ENCODE assay signal across 20 cellular contexts in genomic region chr5:88938488-88938887, GRCh38.
"Had no signal": no experiment of that assay in that cellular context is flagged by ENCODE, and none has a peak within 500 bp of the region (broad histone marks: within the 10 kb centered on the region; RNA-seq: fewer than 3 reads in every experiment).

No MANE protein-coding gene starts in this region.

- H3K9me3 Mint-ChIP-seq: activated CD4-positive, alpha-beta memory T cell treated with anti-CD3 and anti-CD28 coated beads for 36 hours; activated naive CD4-positive, alpha-beta T cell treated with anti-CD3 and anti-CD28 coated beads, Interleukin-2, amount 50 U/mL, for 72 hours; activated T-cell treated with anti-CD3 and anti-CD28 coated beads, Interleukin-2, amount 50 U/mL, for 24 hours; nephron; stimulated activated naive B cell treated with anti-CD40 and anti-IgM and Interleukin-4, amounts not matched to agents 10 μg/mL and 1 μg/mL and 100 μg/mL, for 72 hours had no signal

- ATAC-seq: activated CD4-positive, alpha-beta T cell treated with anti-CD3 and anti-CD28 coated beads for 36 hours; activated CD8-positive, alpha-beta memory T cell treated with anti-CD3 and anti-CD28 coated beads, Interleukin-2, amount 10 ng/mL, durations not matched to agents 7 days and 5 days; activated naive CD4-positive, alpha-beta T cell treated with anti-CD3 and anti-CD28 coated beads, Interleukin-2, amount 50 U/mL, for 72 hours; esophagus mucosa; left cardiac atrium; stimulated activated naive B cell treated with anti-CD40 and anti-IgM and Interleukin-4, amounts not matched to agents 10 μg/mL and 1 μg/mL and 100 μg/mL, for 72 hours; T-helper 17 cell had no signal

- H3K4me3 Mint-ChIP-seq: activated CD4-positive, alpha-beta memory T cell treated with anti-CD3 and anti-CD28 coated beads for 36 hours; activated CD4-positive, alpha-beta T cell treated with anti-CD3 and anti-CD28 coated beads for 36 hours; activated CD8-positive, alpha-beta memory T cell treated with anti-CD3 and anti-CD28 coated beads, Interleukin-2, amount 10 ng/mL, durations not matched to agents 7 days and 5 days; activated T-cell treated with anti-CD3 and anti-CD28 coated beads, Interleukin-2, amount 50 U/mL, for 24 hours; nephron; stimulated activated naive B cell treated with anti-CD40 and anti-IgM and Interleukin-4, amounts not matched to agents 10 μg/mL and 1 μg/mL and 100 μg/mL, for 72 hours; T-helper 17 cell had no signal

- H3K36me3 Mint-ChIP-seq: activated CD4-positive, alpha-beta memory T cell treated with anti-CD3 and anti-CD28 coated beads for 36 hours; activated CD8-positive, alpha-beta memory T cell treated with anti-CD3 and anti-CD28 coated beads, Interleukin-2, amount 10 ng/mL, durations not matched to agents 7 days and 5 days; activated naive CD4-positive, alpha-beta T cell treated with anti-CD3 and anti-CD28 coated beads, Interleukin-2, amount 50 U/mL, for 72 hours had no signal

- H3K4me1 Mint-ChIP-seq: activated CD4-positive, alpha-beta T cell treated with anti-CD3 and anti-CD28 coated beads for 36 hours; activated CD8-positive, alpha-beta memory T cell treated with anti-CD3 and anti-CD28 coated beads, Interleukin-2, amount 10 ng/mL, durations not matched to agents 7 days and 5 days; T-helper 17 cell had no signal

- DNase-seq: activated CD4-positive, alpha-beta memory T cell treated with anti-CD3 and anti-CD28 coated beads for 36 hours; activated CD4-positive, alpha-beta T cell treated with anti-CD3 and anti-CD28 coated beads for 36 hours; activated CD8-positive, alpha-beta memory T cell treated with anti-CD3 and anti-CD28 coated beads, Interleukin-2, amount 10 ng/mL, durations not matched to agents 7 days and 5 days; activated gamma-delta T cell; activated T-cell treated with anti-CD3 and anti-CD28 coated beads, Interleukin-2, amount 50 U/mL, for 24 hours; foreskin fibroblast; left cardiac atrium; occipital lobe; sigmoid colon; SJCRH30; stimulated activated CD4-positive, alpha-beta T cell treated with anti-CD3 and anti-CD28 coated beads, Interleukin-2, amount 100 ng/mL, for 48 hours; stimulated activated naive B cell treated with anti-CD40 and anti-IgM and Interleukin-4, amounts not matched to agents 10 μg/mL and 1 μg/mL and 100 μg/mL, for 72 hours; T-helper 17 cell; tibial artery; WERI-Rb-1 had no signal

- H3K27ac ChIP-seq: cardiac muscle cell, sigmoid colon, SJCRH30, WERI-Rb-1 had no signal

- H3K9me3 ChIP-seq: sigmoid colon, SJCRH30, tibial artery had no signal

- H3K36me3 ChIP-seq: cardiac muscle cell, sigmoid colon, SJCRH30, tibial artery, WERI-Rb-1 had no signal

- H3K27ac Mint-ChIP-seq: activated CD4-positive, alpha-beta memory T cell treated with anti-CD3 and anti-CD28 coated beads for 36 hours; activated CD4-positive, alpha-beta T cell treated with anti-CD3 and anti-CD28 coated beads for 36 hours; activated CD8-positive, alpha-beta memory T cell treated with anti-CD3 and anti-CD28 coated beads, Interleukin-2, amount 10 ng/mL, durations not matched to agents 7 days and 5 days; activated naive CD4-positive, alpha-beta T cell treated with anti-CD3 and anti-CD28 coated beads, Interleukin-2, amount 50 U/mL, for 72 hours; activated T-cell treated with anti-CD3 and anti-CD28 coated beads, Interleukin-2, amount 50 U/mL, for 24 hours; stimulated activated naive B cell treated with anti-CD40 and anti-IgM and Interleukin-4, amounts not matched to agents 10 μg/mL and 1 μg/mL and 100 μg/mL, for 72 hours; T-helper 17 cell had no signal

- H3K4me3 ChIP-seq: cardiac muscle cell, lung, sigmoid colon, SJCRH30, tibial artery had no signal

- H3K27me3 Mint-ChIP-seq: activated CD4-positive, alpha-beta memory T cell treated with anti-CD3 and anti-CD28 coated beads for 36 hours; activated CD8-positive, alpha-beta memory T cell treated with anti-CD3 and anti-CD28 coated beads, Interleukin-2, amount 10 ng/mL, durations not matched to agents 7 days and 5 days; activated T-cell treated with anti-CD3 and anti-CD28 coated beads, Interleukin-2, amount 50 U/mL, for 24 hours; stimulated activated naive B cell treated with anti-CD40 and anti-IgM and Interleukin-4, amounts not matched to agents 10 μg/mL and 1 μg/mL and 100 μg/mL, for 72 hours; T-helper 17 cell had no signal

- H3K27me3 ChIP-seq: cardiac muscle cell, sigmoid colon, SJCRH30, tibial artery had no signal
